8 cellular contexts compared by ENCODE assay signal in the genomic region with DNA sequence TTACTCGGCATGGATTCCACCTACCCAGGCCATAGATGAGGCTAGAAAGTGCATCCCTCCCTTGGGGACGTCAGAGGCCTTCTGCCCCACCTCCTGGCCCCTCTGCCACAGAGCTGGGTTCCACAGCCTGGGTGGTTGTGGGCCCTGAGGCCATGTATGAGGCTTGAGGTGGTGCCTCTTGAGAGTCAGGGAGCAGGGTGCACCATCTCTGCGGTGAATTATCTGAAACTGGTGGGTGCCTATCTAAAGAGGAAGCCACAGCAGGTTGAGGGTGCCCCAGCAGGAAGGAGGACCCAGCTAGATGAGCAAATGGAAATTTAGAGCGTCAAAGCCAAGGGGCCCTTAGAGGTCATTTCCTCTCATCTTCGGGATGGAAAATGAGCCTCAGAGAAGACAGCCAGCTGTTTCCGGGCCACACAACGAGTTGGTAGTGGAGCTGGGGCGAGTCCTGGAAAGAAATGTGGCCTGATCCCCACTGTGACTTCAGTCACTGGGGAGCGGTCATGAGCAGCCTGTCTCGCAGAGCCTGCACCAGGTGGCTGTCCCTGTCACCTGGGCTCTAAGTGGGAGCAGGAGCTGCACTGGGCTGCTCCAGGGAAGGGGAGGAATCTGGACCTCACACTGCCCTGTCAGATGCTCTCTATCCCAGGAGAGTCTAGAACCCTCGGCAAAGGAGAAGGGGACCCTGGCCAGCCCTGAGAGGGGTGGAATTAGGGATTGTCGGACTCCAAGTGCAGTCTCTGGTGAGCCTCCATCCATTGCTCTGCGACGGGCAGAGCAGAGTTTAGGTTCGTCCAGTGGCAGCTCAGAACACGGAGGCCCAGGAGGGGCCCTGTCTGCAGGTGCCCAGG. TPM values are rescaled to one million over a fixed set of nuclear protein-coding genes. Genes with fewer than 3 reads are reported as not detected.
DNase-seq lines count a peak whose midpoint lies in the region; ATAC-seq and TF ChIP-seq lines count a peak whose summit lies in the region.

No MANE protein-coding gene starts in this region.

- peak; percentile 32 for ATAC-seq in HG03039 (IDR thresholded peaks at IDR 0.05; ENCODE audit: unreplicated experiment)

- H3K9me3 ChIP-seq in adrenal gland (replicated peaks in 1 of 3): no peaks in the 10 kb centered on the region
- H3K9me3 ChIP-seq in muscle layer of duodenum (ENCODE audit: control insufficient read depth in 1 of 2, low read length in 2 of 2): no peaks in the 10 kb centered on the region
- H3K9me3 ChIP-seq in stomach smooth muscle (ENCODE audit: control insufficient read depth in 2 of 2, low read length in 2 of 2): no peaks in the 10 kb centered on the region

- peak overlapping the region in 4 of 5 donors; percentile 37 to 89 (median 70) for H3K27ac ChIP-seq in adrenal gland
- peak overlapping the region; percentile 74 for H3K27ac ChIP-seq in muscle layer of duodenum (ENCODE audit: low read length)
- peak overlapping the region; percentile 31 for H3K27ac ChIP-seq in stomach smooth muscle (ENCODE audit: low read length)

- no peaks in the 10 kb centered on the region for H3K36me3 ChIP-seq in adrenal gland (replicated peaks in 1 of 2)
- H3K36me3 ChIP-seq in muscle layer of duodenum (ENCODE audit: control insufficient read depth in 1 of 2, insufficient read depth in 2 of 2, low read length in 2 of 2): no peaks in the 10 kb centered on the region
- H3K36me3 ChIP-seq in stomach smooth muscle (ENCODE audit: control insufficient read depth in 2 of 2, insufficient read depth in 2 of 2, low read length in 2 of 2): no peaks in the 10 kb centered on the region

- intact Hi-C loops in adrenal gland (cut with DNase I): no loop called here

- no peaks in the 10 kb centered on the region for H3K27me3 ChIP-seq in adrenal gland
- H3K27me3 ChIP-seq in muscle layer of duodenum (ENCODE audit: low read depth, low read length): no peaks in the 10 kb centered on the region
- H3K27me3 ChIP-seq in stomach smooth muscle (ENCODE audit: control insufficient read depth in 1 of 2, insufficient read depth in 2 of 2, low read length in 2 of 2): no peaks in the 10 kb centered on the region

- no peak overlapping the region for H3K9ac ChIP-seq in stomach smooth muscle (ENCODE audit: low read length in 2 of 2)

- WGBS in adrenal gland, 4 donors: 58 to 69% (median 64%) methylated on average over 11 to 16 of the region's 16 CpGs

- TF ChIP-seq POLR2A in GM18526 (IDR thresholded peaks at IDR 0.05; ENCODE audit: extremely low read depth, insufficient read length) (peak; percentile 41), adrenal gland (IDR thresholded peaks at IDR 0.05) (no peak)

- H3K4me1 ChIP-seq in adrenal gland (replicated peaks in 1 of 2): peaks cover 14 to 43% of the 10 kb centered on the region in 2 donors
- H3K4me1 ChIP-seq in muscle layer of duodenum (ENCODE audit: control insufficient read depth in 1 of 2, insufficient read depth in 2 of 2, low read length in 2 of 2): peaks cover 16 to 35% of the 10 kb centered on the region in 2 donors
- peaks cover 59% of the 10 kb centered on the region for H3K4me1 ChIP-seq in stomach smooth muscle (ENCODE audit: control insufficient read depth, insufficient read depth, low read length)

- no peak for TF ChIP-seq CTCF in adrenal gland (IDR thresholded peaks at IDR 0.05)

- peak in 4 of 5 donors; percentile 54 to 94 (median 62) for DNase-seq in T-helper 1 cell
- peak in 6 of 7 donors; percentile 48 to 85 (median 52) for DNase-seq in adrenal gland
- no peak for DNase-seq in NCI-H2227 treated with DMSO at 0.1 percent for 48 hours (lab: John Stamatoyannopoulos, UW)
- no peak for DNase-seq in NCI-H446 (lab: John Stamatoyannopoulos, UW)

- H3K4me3 ChIP-seq in adrenal gland: no peak overlapping the region
- no peak overlapping the region for H3K4me3 ChIP-seq in muscle layer of duodenum (ENCODE audit: low read depth in 1 of 2, low read length in 2 of 2)
- no peak overlapping the region for H3K4me3 ChIP-seq in stomach smooth muscle (ENCODE audit: low read length in 2 of 2)

RNA-seq across cellular contexts. Expression of gene ADORA2A, which starts 7.3 kb away (rescaled TPM):
- total RNA-seq in adrenal gland: 10 to 100 TPM in 4 of 8 donors, 1 to 10 TPM in 4; 5.1 to 16.4 (median 8.5) TPM
- polyA plus RNA-seq in adrenal gland: 1 to 10 TPM; 2.9 to 8.5 (median 3.9) TPM

Comparison
In these comparisons a context has a peak if more than half of its experiments do, and no peak if none do; other contexts are left out.
1. DNase-seq: peak in T-helper 1 cell (4 of 5) and adrenal gland (6 of 7); none in NCI-H2227 treated with DMSO at 0.1 percent for 48 hours (single experiment) and NCI-H446 (0 of 2).
2. Peak in every context shown above with its lines, with median percentiles within 50 percentile points of each other: H3K27ac ChIP-seq.